Comparison of ENCODE assay signal across 8 cellular contexts in genomic region chr1:109821831-109822745, GRCh38. TPM values are rescaled to one million over a fixed set of nuclear protein-coding genes. Genes with fewer than 3 reads are reported as not detected.
DNase-seq lines count a peak whose midpoint lies in the region; ATAC-seq and TF ChIP-seq lines count a peak whose summit lies in the region.

No MANE protein-coding gene starts in this region.

- no peak overlapping the region for H3K9ac ChIP-seq in trophoblast cell (ENCODE audit: low read length)

- no peak overlapping the region for H3K14ac ChIP-seq in trophoblast cell (ENCODE audit: low read length)

- ATAC-seq in Panc1 (peak; percentile 3; the same call in 1 of the 2 replicates), esophagus mucosa (peak; percentile 48), HG02852 (IDR thresholded peaks at IDR 0.05; ENCODE audit: unreplicated experiment) (no peak)

- no peaks in the 10 kb centered on the region for H3K9me3 Mint-ChIP-seq in activated CD4-positive, alpha-beta T cell treated with anti-CD3 and anti-CD28 coated beads, Interleukin-2, amount 10 ng/mL, durations not matched to agents 7 days and 5 days

- H3K4me1 Mint-ChIP-seq in activated CD4-positive, alpha-beta T cell treated with anti-CD3 and anti-CD28 coated beads, Interleukin-2, amount 10 ng/mL, durations not matched to agents 7 days and 5 days: peaks cover 43% of the 10 kb centered on the region

- TF ChIP-seq CTCF in Panc1 (IDR thresholded peaks at IDR 0.05): no peak

- in situ Hi-C loops in Panc1 (cut with HindIII; ENCODE audit: low pct_unique_long_range_greater_than_20kb, low sequenced_read_pairs): no loop called here

- H3K4me3 ChIP-seq in Panc1 (ENCODE audit: low read depth in 2 of 2, low read length in 2 of 2): no peak overlapping the region
- no peak overlapping the region for H3K4me3 ChIP-seq in trophoblast cell (ENCODE audit: low read depth, low read length)

- no peak overlapping the region for H2BK5ac ChIP-seq in trophoblast cell (ENCODE audit: low read depth, low read length, poor library complexity)

- H3K4ac ChIP-seq in trophoblast cell (ENCODE audit: low read depth, low read length): no peak overlapping the region

- H4K8ac ChIP-seq in trophoblast cell (ENCODE audit: low read depth, low read length): no peak overlapping the region

- H2BK12ac ChIP-seq in trophoblast cell (ENCODE audit: low read length): no peak overlapping the region

- no peak overlapping the region for H3K4me3 Mint-ChIP-seq in activated CD4-positive, alpha-beta T cell treated with anti-CD3 and anti-CD28 coated beads, Interleukin-2, amount 10 ng/mL, durations not matched to agents 7 days and 5 days

- H3K36me3 Mint-ChIP-seq in activated CD4-positive, alpha-beta T cell treated with anti-CD3 and anti-CD28 coated beads, Interleukin-2, amount 10 ng/mL, durations not matched to agents 7 days and 5 days (ENCODE audit: low read depth): no peaks in the 10 kb centered on the region

- peaks cover 64% of the 10 kb centered on the region for H3K4me1 ChIP-seq in Panc1 (ENCODE audit: control insufficient read depth, insufficient read depth, low read length)
- peaks cover 8 to 11% of the 10 kb centered on the region in 2 experiments for H3K4me1 ChIP-seq in trophoblast cell (ENCODE audit: control insufficient read depth in 1 of 2, insufficient read depth in 2 of 2, low read length in 2 of 2)

- no peaks in the 10 kb centered on the region for H3K27me3 Mint-ChIP-seq in activated CD4-positive, alpha-beta T cell treated with anti-CD3 and anti-CD28 coated beads, Interleukin-2, amount 10 ng/mL, durations not matched to agents 7 days and 5 days

- H4K12ac ChIP-seq in trophoblast cell (ENCODE audit: low read depth, low read length): no peak overlapping the region

- CTCF ChIA-PET in Panc1 (lab: Charles Lee): interaction anchor here (0.6 kb wide), 1 partner anchor 9 kb away, joined by 8 read pairs; no protein-coding TSS in a partner anchor
- CTCF ChIA-PET in activated CD4-positive, alpha-beta T cell treated with anti-CD3 and anti-CD28 coated beads, Interleukin-2, amount 10 ng/mL, durations not matched to agents 7 days and 5 days (lab: Charles Lee): interaction anchor here (0.6 to 2.7 kb wide), 6 partner anchors 9 to 137 kb away, joined by 3 to 9 read pairs (median 5); no protein-coding TSS in a partner anchor

- H3K79me1 ChIP-seq in trophoblast cell (ENCODE audit: low read length): peaks cover 3% of the 10 kb centered on the region

- H2BK120ac ChIP-seq in trophoblast cell (ENCODE audit: insufficient read depth, low read length, poor library complexity): no peak overlapping the region

- H3K36me3 ChIP-seq in Panc1 (ENCODE audit: control insufficient read depth, insufficient read depth, low read length): no peaks in the 10 kb centered on the region
- H3K36me3 ChIP-seq in trophoblast cell (ENCODE audit: control insufficient read depth in 1 of 2, insufficient read depth in 2 of 2, low read length in 2 of 2): no peaks in the 10 kb centered on the region

- no peak overlapping the region for H3K4me2 ChIP-seq in trophoblast cell (ENCODE audit: low read length)

- H2AFZ ChIP-seq in trophoblast cell (ENCODE audit: insufficient read depth, low read length, poor library complexity): no peak overlapping the region

- intact Hi-C loops in Panc1 (cut with micrococcal nuclease; ENCODE audit: unreplicated experiment): no loop called here

- H2AK5ac ChIP-seq in trophoblast cell (ENCODE audit: low read length): no peak overlapping the region

- no CpG with 5 or more reads among the region's 14 CpGs for WGBS in trophoblast cell (ENCODE audit: extremely low coverage, insufficient coverage, insufficient read length)

- H4K91ac ChIP-seq in trophoblast cell (ENCODE audit: low read depth, low read length): no peak overlapping the region

- no peak overlapping the region for H3K23ac ChIP-seq in trophoblast cell (ENCODE audit: low read length)

- H3K79me2 ChIP-seq in trophoblast cell (ENCODE audit: control insufficient read depth, insufficient read depth, low read length, poor library complexity): no peaks in the 10 kb centered on the region

- H3K27me3 ChIP-seq in Panc1 (ENCODE audit: control insufficient read depth, insufficient read depth, low read length): no peaks in the 10 kb centered on the region
- H3K27me3 ChIP-seq in trophoblast cell (ENCODE audit: insufficient read depth, low read length): no peaks in the 10 kb centered on the region

- POLR2A ChIA-PET in Panc1 (lab: Charles Lee): no interaction called here
- POLR2A ChIA-PET in activated CD4-positive, alpha-beta T cell treated with anti-CD3 and anti-CD28 coated beads, Interleukin-2, amount 10 ng/mL, durations not matched to agents 7 days and 5 days (lab: Charles Lee): no interaction called here

- H3K18ac ChIP-seq in trophoblast cell (ENCODE audit: low read length): no peak overlapping the region

- H3K27ac ChIP-seq in Panc1 (ENCODE audit: low read length) (peak overlapping the region; percentile 98), trophoblast cell (ENCODE audit: low read depth, low read length) (no peak overlapping the region)

- DNase-seq in ELR (ENCODE audit: low read depth) (peak; percentile 86), Panc1 (ENCODE audit: low read depth, low spot score) (peak; percentile 60), trophoblast cell (peak; percentile 30 to 40), GM19238 (ENCODE audit: insufficient read length, low spot score) (no peak)
- DNase-seq in effector CD8-positive, alpha-beta T cell (lab: John Stamatoyannopoulos, UW): no peak
- no peak for DNase-seq in activated CD4-positive, alpha-beta T cell treated with anti-CD3 and anti-CD28 coated beads, Interleukin-2, amount 10 ng/mL, durations not matched to agents 7 days and 5 days

- no TSS peak for BruUV-seq in Panc1 (replicated peaks; lab: Mats Ljungman, UMichigan)

- H3K27ac Mint-ChIP-seq in activated CD4-positive, alpha-beta T cell treated with anti-CD3 and anti-CD28 coated beads, Interleukin-2, amount 10 ng/mL, durations not matched to agents 7 days and 5 days: no peak overlapping the region

- no peaks in the 10 kb centered on the region for H3K9me3 ChIP-seq in Panc1 (ENCODE audit: control insufficient read depth, insufficient read depth, low read depth, low read length)
- H3K9me3 ChIP-seq in trophoblast cell (ENCODE audit: insufficient read depth, low read depth, low read length): peaks cover 2% of the 10 kb centered on the region

RNA-seq across cellular contexts. Expression of gene EPS8L3, which starts 58.4 kb away (rescaled TPM):
- total RNA-seq in Panc1 (2021; ENCODE audit: unreplicated experiment) (not detected), esophagus mucosa (not detected)
- polyA plus RNA-seq in Panc1 (2012; ENCODE audit: insufficient read length): not detected
- polyA plus RNA-seq in trophoblast cell (2013): not detected in 2 replicates
- total RNA-seq in activated CD4-positive, alpha-beta T cell treated with anti-CD3 and anti-CD28 coated beads, Interleukin-2, amount 10 ng/mL, durations not matched to agents 7 days and 5 days: not detected

Comparison
In these comparisons a context has a peak if more than half of its experiments do, and no peak if none do; other contexts are left out.
1. DNase-seq: peak in ELR (single experiment), Panc1 (single experiment) and trophoblast cell (2 of 2); none in effector CD8-positive, alpha-beta T cell (single experiment), activated CD4-positive, alpha-beta T cell treated with anti-CD3 and anti-CD28 coated beads, Interleukin-2, amount 10 ng/mL, durations not matched to agents 7 days and 5 days (single experiment) and GM19238 (single experiment).